In the genomic region with DNA sequence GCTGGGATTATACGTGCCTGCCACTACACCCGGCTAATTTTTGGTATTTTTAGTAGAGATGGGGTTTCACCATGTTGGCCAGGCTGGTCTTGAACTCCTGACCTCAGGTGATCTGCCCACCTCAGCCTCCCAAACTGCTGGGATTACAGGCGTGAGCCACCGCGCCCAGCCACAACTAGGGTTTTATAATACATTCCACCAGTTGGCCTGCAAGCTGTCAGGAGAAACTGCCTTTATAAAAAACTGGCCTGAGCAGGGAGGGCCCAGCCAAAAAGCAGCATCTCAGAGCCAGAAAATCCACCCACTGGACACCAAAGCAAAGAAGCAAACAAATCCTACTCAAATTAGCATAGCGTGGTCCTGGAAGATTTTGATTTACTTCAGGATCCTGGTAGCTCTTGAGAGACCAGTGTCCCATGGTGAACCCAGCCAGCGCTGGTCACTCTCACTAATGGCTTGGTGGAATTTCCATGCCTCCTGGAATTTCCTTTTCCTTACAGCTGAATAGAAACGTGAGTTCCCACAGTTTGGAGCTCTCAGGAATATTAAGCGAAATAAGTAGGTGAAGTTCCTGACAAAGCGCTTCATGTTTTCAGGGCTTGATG, we compare ENCODE assay signal across 18 cellular contexts.
A peak's percentile ranks its signal among the peaks of the same experiment; 100 is the strongest.
DNase-seq lines count a peak whose midpoint lies in the region; ATAC-seq and TF ChIP-seq lines count a peak whose summit lies in the region.
"Had no signal": no experiment of that assay in that cellular context is flagged by ENCODE, and none has a peak within 500 bp of the region (broad histone marks: within the 10 kb centered on the region; RNA-seq: fewer than 3 reads in every experiment).

No MANE protein-coding gene starts in this region.

- H3K27me3 Mint-ChIP-seq in endothelial cell (ENCODE audit: unreplicated experiment) (peaks cover 3% of the 10 kb centered on the region), HFFc6 (ENCODE audit: insufficient read depth) (peaks cover 11% of the 10 kb centered on the region)
- H3K27me3 Mint-ChIP-seq: B cell; CD8-positive, alpha-beta memory T cell had no signal

- H3K4me1 ChIP-seq in rectal smooth muscle tissue (ENCODE audit: control insufficient read depth, insufficient read depth, low read length) (peaks cover 15% of the 10 kb centered on the region), upper lobe of right lung (no peaks in the 10 kb centered on the region)

- H3K4me3 Mint-ChIP-seq in endothelial cell (ENCODE audit: unreplicated experiment), result no peak overlapping the region
- H3K4me3 Mint-ChIP-seq in HFFc6, result no peak overlapping the region
- H3K4me3 Mint-ChIP-seq: B cell; CD8-positive, alpha-beta memory T cell; GM23338 had no signal

- H3K27ac ChIP-seq in KOPT-K1 (ENCODE audit: low read depth, low read length, poor library complexity, severe bottlenecking) (peak overlapping the region; percentile 56), rectal smooth muscle tissue (ENCODE audit: low read depth, low read length) (peak overlapping the region; percentile 41), upper lobe of right lung (no peak overlapping the region)
- H3K27ac ChIP-seq: SJCRH30 had no signal

- DNase-seq in endothelial cell (ENCODE audit: low spot score), result no peak
- peak; percentile 54 for DNase-seq in upper lobe of right lung
- no peak for DNase-seq in DMS53 treated with DMSO at 0.1 percent for 48 hours (lab: John Stamatoyannopoulos, UW; ENCODE audit: unreplicated experiment)
- DNase-seq in HFFc6, result no peak
- DNase-seq in OCI-M2 (lab: John Stamatoyannopoulos, UW; ENCODE audit: unreplicated experiment), result no peak
- DNase-seq in NCI-H69 (lab: John Stamatoyannopoulos, UW), result no peak
- DNase-seq: DND-41, GF-D8, NCI-H1417 treated with DMSO at 0.1 percent for 48 hours, NCI-H1930, NCI-H446, OCI-M1, SJCRH30 had no signal

- ATAC-seq in upper lobe of right lung, result no peak
- ATAC-seq: GM23338 had no signal

- H3K9me3 Mint-ChIP-seq in endothelial cell (ENCODE audit: unreplicated experiment), result no peaks in the 10 kb centered on the region
- peaks cover 5% of the 10 kb centered on the region for H3K9me3 Mint-ChIP-seq in HFFc6
- H3K9me3 Mint-ChIP-seq: CD8-positive, alpha-beta memory T cell; GM23338 had no signal

- H3K4me1 Mint-ChIP-seq in endothelial cell (ENCODE audit: unreplicated experiment) (peaks cover 30% of the 10 kb centered on the region), HFFc6 (ENCODE audit: low read depth) (peaks cover 12% of the 10 kb centered on the region)
- H3K4me1 Mint-ChIP-seq: B cell had no signal

- intact Hi-C loops in upper lobe of right lung (cut with DNase I), result no loop called here

- no peaks in the 10 kb centered on the region for H3K36me3 Mint-ChIP-seq in endothelial cell (ENCODE audit: low read depth, unreplicated experiment)
- H3K36me3 Mint-ChIP-seq in HFFc6 (ENCODE audit: low read depth), result peaks cover 5% of the 10 kb centered on the region; the same call in 1 of the 2 replicates
- H3K36me3 Mint-ChIP-seq: CD8-positive, alpha-beta memory T cell had no signal

- H3K4me3 ChIP-seq in rectal smooth muscle tissue (ENCODE audit: low read length), result no peak overlapping the region
- no peak overlapping the region for H3K4me3 ChIP-seq in upper lobe of right lung
- H3K4me3 ChIP-seq: GM23338, SJCRH30 had no signal

- H3K27me3 ChIP-seq in rectal smooth muscle tissue (ENCODE audit: control insufficient read depth, insufficient read depth, low read length) (no peaks in the 10 kb centered on the region), upper lobe of right lung (no peaks in the 10 kb centered on the region)
- H3K27me3 ChIP-seq: SJCRH30 had no signal

- peaks cover 25% of the 10 kb centered on the region for H3K36me3 ChIP-seq in KOPT-K1 (ENCODE audit: insufficient read depth, low read length)
- no peaks in the 10 kb centered on the region for H3K36me3 ChIP-seq in rectal smooth muscle tissue (ENCODE audit: control insufficient read depth, insufficient read depth, low read length)
- H3K36me3 ChIP-seq in upper lobe of right lung, result no peaks in the 10 kb centered on the region
- H3K36me3 ChIP-seq: SJCRH30 had no signal

- no peaks in the 10 kb centered on the region for H3K9me3 ChIP-seq in KOPT-K1 (ENCODE audit: insufficient read depth, low read length, poor library complexity, severe bottlenecking)
- no peaks in the 10 kb centered on the region for H3K9me3 ChIP-seq in upper lobe of right lung
- H3K9me3 ChIP-seq: SJCRH30 had no signal

- H3K9ac ChIP-seq in rectal smooth muscle tissue (ENCODE audit: low read length), result no peak overlapping the region

- H3K27ac Mint-ChIP-seq in endothelial cell (ENCODE audit: unreplicated experiment), result peak overlapping the region; percentile 42
- no peak overlapping the region for H3K27ac Mint-ChIP-seq in HFFc6
- H3K27ac Mint-ChIP-seq: B cell, GM23338 had no signal

- no peak for TF ChIP-seq CTCF in endothelial cell (IDR thresholded peaks at IDR 0.05; ENCODE audit: unreplicated experiment)
- TF ChIP-seq CTCF in upper lobe of right lung (IDR thresholded peaks at IDR 0.05), result no peak
- no peak for TF ChIP-seq CTCF in HFFc6 (IDR thresholded peaks at IDR 0.05)
